13 cellular contexts compared by ENCODE assay signal in genomic region chr4:122541996-122542395, GRCh38.
DNase-seq lines count a peak whose midpoint lies in the region; ATAC-seq and TF ChIP-seq lines count a peak whose summit lies in the region.
"Had no signal": no experiment of that assay in that cellular context is flagged by ENCODE, and none has a peak within 500 bp of the region (broad histone marks: within the 10 kb centered on the region; RNA-seq: fewer than 3 reads in every experiment).

No MANE protein-coding gene starts in this region.

- POLR2A ChIA-PET in CD4-positive, alpha-beta memory T cell (lab: Charles Lee; ENCODE audit: partially characterized antibody) = interaction anchor here (0.8 to 1.8 kb wide), 4 partner anchors 9 to 85 kb away, joined by 3 to 4 read pairs (median 4); no protein-coding TSS in a partner anchor
- POLR2A ChIA-PET in activated CD4-positive, alpha-beta memory T cell treated with anti-CD3 and anti-CD28 coated beads for 36 hours (lab: Charles Lee) = interaction anchor here (0.8 to 4.0 kb wide), 15 partner anchors 9 to 117 kb away, joined by 3 to 26 read pairs (median 5); partner anchors contain the start of genes IL2 and IL21

- intact Hi-C loops in CD4-positive, alpha-beta memory T cell (cut with micrococcal nuclease) = loop anchor here (2.0 kb wide), 1 partner anchor 85 kb away; the partner anchor contains the start of gene IL2
- intact Hi-C loops in activated CD4-positive, alpha-beta memory T cell treated with anti-CD3 and anti-CD28 coated beads for 36 hours (cut with micrococcal nuclease) = loop anchor here (1.0 to 5.0 kb wide), 8 partner anchors 11 to 390 kb away; partner anchors contain the start of genes BLTP1 and IL21

- no peaks in the 10 kb centered on the region for H3K36me3 Mint-ChIP-seq in CD4-positive, alpha-beta memory T cell
- H3K36me3 Mint-ChIP-seq in activated CD4-positive, alpha-beta memory T cell treated with anti-CD3 and anti-CD28 coated beads for 36 hours = no peaks in the 10 kb centered on the region
- H3K36me3 Mint-ChIP-seq in osteocyte (ENCODE audit: unreplicated experiment) = no peaks in the 10 kb centered on the region
- H3K36me3 Mint-ChIP-seq: neural progenitor cell had no signal

- TF ChIP-seq CTCF in osteocyte (IDR thresholded peaks at IDR 0.05) = no peak

- peak overlapping the region in 5 of 7 donors; percentile 33 to 84 (median 75) for H3K27ac Mint-ChIP-seq in CD4-positive, alpha-beta memory T cell
- peak overlapping the region; percentile 97 for H3K27ac Mint-ChIP-seq in activated CD4-positive, alpha-beta memory T cell treated with anti-CD3 and anti-CD28 coated beads for 36 hours
- H3K27ac Mint-ChIP-seq in osteocyte (ENCODE audit: unreplicated experiment) = no peak overlapping the region
- H3K27ac Mint-ChIP-seq: neural progenitor cell had no signal

- CTCF ChIA-PET in CD4-positive, alpha-beta memory T cell (lab: Charles Lee; ENCODE audit: partially characterized antibody) = interaction anchor here (1.1 to 2.2 kb wide), 4 partner anchors 9 to 84 kb away, joined by 3 to 20 read pairs (median 7); partner anchors contain the start of gene IL2
- CTCF ChIA-PET in activated CD4-positive, alpha-beta memory T cell treated with anti-CD3 and anti-CD28 coated beads for 36 hours (lab: Charles Lee) = interaction anchor here (0.9 to 2.6 kb wide), 8 partner anchors 10 to 642 kb away, joined by 3 to 29 read pairs (median 5); no protein-coding TSS in a partner anchor

- H3K27me3 Mint-ChIP-seq in CD4-positive, alpha-beta memory T cell = no peaks in the 10 kb centered on the region
- no peaks in the 10 kb centered on the region for H3K27me3 Mint-ChIP-seq in activated CD4-positive, alpha-beta memory T cell treated with anti-CD3 and anti-CD28 coated beads for 36 hours
- H3K27me3 Mint-ChIP-seq in osteocyte (ENCODE audit: unreplicated experiment) = peaks cover 24% of the 10 kb centered on the region

- no peaks in the 10 kb centered on the region for H3K36me3 ChIP-seq in CD4-positive, alpha-beta memory T cell (ENCODE audit: insufficient read depth, low read length)
- H3K36me3 ChIP-seq: BE2C, neural progenitor cell had no signal

- H3K9me3 Mint-ChIP-seq in CD4-positive, alpha-beta memory T cell = no peaks in the 10 kb centered on the region
- H3K9me3 Mint-ChIP-seq in activated CD4-positive, alpha-beta memory T cell treated with anti-CD3 and anti-CD28 coated beads for 36 hours = no peaks in the 10 kb centered on the region
- H3K9me3 Mint-ChIP-seq in osteocyte (ENCODE audit: unreplicated experiment) = peaks cover 4% of the 10 kb centered on the region
- H3K9me3 Mint-ChIP-seq: neural progenitor cell had no signal

- H3K27me3 ChIP-seq in CD4-positive, alpha-beta memory T cell (ENCODE audit: insufficient read depth, low read length) = no peaks in the 10 kb centered on the region
- H3K27me3 ChIP-seq: BE2C, neural progenitor cell had no signal

- H3K4me3 Mint-ChIP-seq in CD4-positive, alpha-beta memory T cell = peak overlapping the region in 4 of 8 donors; percentile 45 to 87 (median 60)
- H3K4me3 Mint-ChIP-seq in activated CD4-positive, alpha-beta memory T cell treated with anti-CD3 and anti-CD28 coated beads for 36 hours = peak overlapping the region; percentile 62
- H3K4me3 Mint-ChIP-seq in osteocyte (ENCODE audit: unreplicated experiment) = no peak overlapping the region
- H3K4me3 Mint-ChIP-seq: neural progenitor cell had no signal

- DNase-seq in CD4-positive, alpha-beta memory T cell = no peak
- DNase-seq in activated CD4-positive, alpha-beta memory T cell treated with anti-CD3 and anti-CD28 coated beads for 36 hours = no peak
- DNase-seq in GF-D8 (lab: John Stamatoyannopoulos, UW) (no peak), AML-193 (lab: John Stamatoyannopoulos, UW) (no peak), osteocyte (ENCODE audit: extremely low spot score, unreplicated experiment) (no peak)
- DNase-seq in stimulated activated CD4-positive, alpha-beta T cell treated with anti-CD3 and anti-CD28 coated beads, Interleukin-4, amount 100 ng/mL, for 1 hour = no peak
- DNase-seq: BE2C, hippocampal formation, NCI-H2029 had no signal

- H3K4me1 Mint-ChIP-seq in CD4-positive, alpha-beta memory T cell = peaks cover 31 to 55% (median 45%) of the 10 kb centered on the region in 4 donors
- peaks cover 91% of the 10 kb centered on the region for H3K4me1 Mint-ChIP-seq in activated CD4-positive, alpha-beta memory T cell treated with anti-CD3 and anti-CD28 coated beads for 36 hours (ENCODE audit: low read depth)
- H3K4me1 Mint-ChIP-seq in osteocyte (ENCODE audit: unreplicated experiment) = no peaks in the 10 kb centered on the region
- H3K4me1 Mint-ChIP-seq: neural progenitor cell had no signal

- ATAC-seq in GM19328 (IDR thresholded peaks at IDR 0.05; ENCODE audit: unreplicated experiment) (peak; percentile 10), HG02870 (IDR thresholded peaks at IDR 0.05; ENCODE audit: unreplicated experiment) (peak; percentile 12)
- ATAC-seq: K562 had no signal

- H3K4me1 ChIP-seq in CD4-positive, alpha-beta memory T cell (ENCODE audit: insufficient read depth, low read length) = peaks cover 43% of the 10 kb centered on the region
- H3K4me1 ChIP-seq: BE2C, neural progenitor cell had no signal

- no peak overlapping the region for H3K27ac ChIP-seq in CD4-positive, alpha-beta memory T cell (ENCODE audit: low read depth, low read length)
- H3K27ac ChIP-seq: neural progenitor cell had no signal

- no peak overlapping the region for H3K4me3 ChIP-seq in CD4-positive, alpha-beta memory T cell (ENCODE audit: low read length in 2 of 2)
- H3K4me3 ChIP-seq: K562, neural progenitor cell had no signal

- H3K9me3 ChIP-seq in CD4-positive, alpha-beta memory T cell (ENCODE audit: control insufficient read depth in 1 of 2, low read length in 2 of 2) = no peaks in the 10 kb centered on the region
- H3K9me3 ChIP-seq: BE2C had no signal
